28 cellular contexts compared by ENCODE assay signal in genomic region chr11:17607083-17607429, GRCh38. TPM values are rescaled to one million over a fixed set of nuclear protein-coding genes. Genes with fewer than 3 reads are reported as not detected.
"Had no signal": no experiment of that assay in that cellular context is flagged by ENCODE, and none has a peak within 500 bp of the region (broad histone marks: within the 10 kb centered on the region; RNA-seq: fewer than 3 reads in every experiment).

No MANE protein-coding gene starts in this region.

- H3K36me3 ChIP-seq: gastrocnemius medialis, left lung, prostate gland, sigmoid colon, tibial artery, upper lobe of left lung had no signal

- H3K27ac Mint-ChIP-seq: nephron progenitor cell; stimulated activated memory B cell treated with anti-CD40 and anti-IgM and Interleukin-4, amounts not matched to agents 10 μg/mL and 1 μg/mL and 100 μg/mL, for 72 hours had no signal

- H3K27ac ChIP-seq: dorsolateral prefrontal cortex, gastrocnemius medialis, left lung, prostate gland, sigmoid colon, testis, tibial artery, upper lobe of left lung had no signal

- H3K27me3 ChIP-seq: dorsolateral prefrontal cortex, gastrocnemius medialis, left lung, sigmoid colon, testis, upper lobe of left lung had no signal

- H3K4me3 Mint-ChIP-seq: naive thymus-derived CD8-positive, alpha-beta T cell; nephron progenitor cell; stimulated activated memory B cell treated with anti-CD40 and anti-IgM and Interleukin-4, amounts not matched to agents 10 μg/mL and 1 μg/mL and 100 μg/mL, for 72 hours had no signal

- H3K36me3 Mint-ChIP-seq: naive thymus-derived CD8-positive, alpha-beta T cell; stimulated activated memory B cell treated with anti-CD40 and anti-IgM and Interleukin-4, amounts not matched to agents 10 μg/mL and 1 μg/mL and 100 μg/mL, for 72 hours had no signal

- ATAC-seq: gastrocnemius medialis; left lung; naive thymus-derived CD8-positive, alpha-beta T cell; stimulated activated memory B cell treated with anti-CD40 and anti-IgM and Interleukin-4, amounts not matched to agents 10 μg/mL and 1 μg/mL and 100 μg/mL, for 72 hours; stimulated activated naive CD8-positive, alpha-beta T cell treated with anti-CD3 and anti-CD28 coated beads, Interleukin-15, Interleukin-2, amounts not matched to agents 100 U/mL and 50 U/mL, for 24 hours had no signal

- H3K4me3 ChIP-seq: dorsolateral prefrontal cortex, gastrocnemius medialis, left lung, prostate gland, sigmoid colon, testis, tibial artery, upper lobe of left lung had no signal

- H3K4me1 ChIP-seq: left lung, prostate gland, sigmoid colon, testis, tibial artery, upper lobe of left lung had no signal

- DNase-seq: dorsolateral prefrontal cortex; effector CD4-positive, alpha-beta T cell; foreskin fibroblast; gastrocnemius medialis; kidney; mammary epithelial cell; mesendoderm; midbrain; naive thymus-derived CD8-positive, alpha-beta T cell; nephron progenitor cell; nucleus accumbens; right cardiac atrium; sigmoid colon; stimulated activated CD4-positive, alpha-beta T cell treated with anti-CD3 and anti-CD28 coated beads, Interleukin-2, amount 100 ng/mL, for 24 hours; stimulated activated CD4-positive, alpha-beta T cell treated with anti-CD3 and anti-CD28 coated beads, Interleukin-4, amount 100 ng/mL, for 24 hours; stimulated activated naive CD8-positive, alpha-beta T cell treated with anti-CD3 and anti-CD28 coated beads, Interleukin-15, Interleukin-2, amounts not matched to agents 100 U/mL and 50 U/mL, for 24 hours; substantia nigra; testis; tibial artery; upper lobe of left lung had no signal

- H3K9me3 ChIP-seq: gastrocnemius medialis, left lung, prostate gland, sigmoid colon, testis, tibial artery, upper lobe of left lung had no signal

- H3K9me3 Mint-ChIP-seq: naive thymus-derived CD8-positive, alpha-beta T cell; nephron progenitor cell; stimulated activated memory B cell treated with anti-CD40 and anti-IgM and Interleukin-4, amounts not matched to agents 10 μg/mL and 1 μg/mL and 100 μg/mL, for 72 hours had no signal

- FAIRE-seq: kidney, urothelium cell line had no signal

- H3K4me1 Mint-ChIP-seq: naive thymus-derived CD8-positive, alpha-beta T cell; stimulated activated memory B cell treated with anti-CD40 and anti-IgM and Interleukin-4, amounts not matched to agents 10 μg/mL and 1 μg/mL and 100 μg/mL, for 72 hours had no signal

RNA-seq across cellular contexts. Expression of gene OTOG, which starts 60.0 kb away (rescaled TPM):
- total RNA-seq: gastrocnemius medialis; glomerular endothelial cell; left lung; lower leg skin; mammary epithelial cell; naive thymus-derived CD8-positive, alpha-beta T cell; osteocyte; right cardiac atrium; upper lobe of left lung had no signal
- polyA plus RNA-seq: esophagus; mammary epithelial cell; naive thymus-derived CD8-positive, alpha-beta T cell; right cardiac atrium had no signal
